1 cellular context compared by ENCODE assay signal in the genomic region with DNA sequence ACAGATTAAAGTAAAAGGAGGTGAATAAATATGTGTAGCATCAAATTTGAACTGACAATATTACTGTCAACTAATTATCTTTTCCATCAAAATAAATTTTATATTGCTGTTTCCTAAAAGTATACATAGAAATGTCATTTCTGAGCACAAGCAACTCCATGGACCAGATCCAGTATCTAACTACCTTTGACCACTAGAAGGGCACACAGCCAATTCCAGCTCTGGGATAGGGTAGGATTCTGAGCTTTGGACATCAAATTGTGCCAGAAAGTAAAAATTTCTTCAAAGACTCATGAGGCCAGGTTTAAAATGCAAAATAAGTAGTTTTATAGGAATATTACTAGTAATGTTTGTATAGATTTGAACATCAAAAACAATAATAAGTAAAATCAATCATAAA.
TF ChIP-seq lines count a peak whose summit lies in the region.

No MANE protein-coding gene starts in this region.

TF ChIP-seq in HepG2, 621 proteins besides CTCF, POLR2A, EP300 and RAD21 (continued from another document):
- TF ChIP-seq, protein P1, sequence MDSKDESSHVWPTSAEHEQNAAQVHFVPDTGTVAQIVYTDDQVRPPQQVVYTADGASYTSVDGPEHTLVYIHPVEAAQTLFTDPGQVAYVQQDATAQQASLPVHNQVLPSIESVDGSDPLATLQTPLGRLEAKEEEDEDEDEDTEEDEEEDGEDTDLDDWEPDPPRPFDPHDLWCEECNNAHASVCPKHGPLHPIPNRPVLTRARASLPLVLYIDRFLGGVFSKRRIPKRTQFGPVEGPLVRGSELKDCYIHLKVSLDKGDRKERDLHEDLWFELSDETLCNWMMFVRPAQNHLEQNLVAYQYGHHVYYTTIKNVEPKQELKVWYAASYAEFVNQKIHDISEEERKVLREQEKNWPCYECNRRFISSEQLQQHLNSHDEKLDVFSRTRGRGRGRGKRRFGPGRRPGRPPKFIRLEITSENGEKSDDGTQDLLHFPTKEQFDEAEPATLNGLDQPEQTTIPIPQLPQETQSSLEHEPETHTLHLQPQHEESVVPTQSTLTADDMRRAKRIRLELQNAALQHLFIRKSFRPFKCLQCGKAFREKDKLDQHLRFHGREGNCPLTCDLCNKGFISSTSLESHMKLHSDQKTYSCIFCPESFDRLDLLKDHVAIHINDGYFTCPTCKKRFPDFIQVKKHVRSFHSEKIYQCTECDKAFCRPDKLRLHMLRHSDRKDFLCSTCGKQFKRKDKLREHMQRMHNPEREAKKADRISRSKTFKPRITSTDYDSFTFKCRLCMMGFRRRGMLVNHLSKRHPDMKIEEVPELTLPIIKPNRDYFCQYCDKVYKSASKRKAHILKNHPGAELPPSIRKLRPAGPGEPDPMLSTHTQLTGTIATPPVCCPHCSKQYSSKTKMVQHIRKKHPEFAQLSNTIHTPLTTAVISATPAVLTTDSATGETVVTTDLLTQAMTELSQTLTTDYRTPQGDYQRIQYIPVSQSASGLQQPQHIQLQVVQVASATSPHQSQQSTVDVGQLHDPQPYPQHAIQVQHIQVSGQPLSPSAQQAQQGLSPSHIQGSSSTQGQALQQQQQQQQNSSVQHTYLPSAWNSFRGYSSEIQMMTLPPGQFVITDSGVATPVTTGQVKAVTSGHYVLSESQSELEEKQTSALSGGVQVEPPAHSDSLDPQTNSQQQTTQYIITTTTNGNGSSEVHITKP (CRISPR knock-in tag; IDR thresholded peaks at IDR 0.05; ENCODE audit: low read depth) = no peak
- TF ChIP-seq SP1 (IDR thresholded peaks at IDR 0.05) (no peak), SP1 (CRISPR knock-in tag; IDR thresholded peaks at IDR 0.05) (no peak), RBAK (CRISPR knock-in tag; IDR thresholded peaks at IDR 0.05) (no peak)
- TF ChIP-seq, protein P2, sequence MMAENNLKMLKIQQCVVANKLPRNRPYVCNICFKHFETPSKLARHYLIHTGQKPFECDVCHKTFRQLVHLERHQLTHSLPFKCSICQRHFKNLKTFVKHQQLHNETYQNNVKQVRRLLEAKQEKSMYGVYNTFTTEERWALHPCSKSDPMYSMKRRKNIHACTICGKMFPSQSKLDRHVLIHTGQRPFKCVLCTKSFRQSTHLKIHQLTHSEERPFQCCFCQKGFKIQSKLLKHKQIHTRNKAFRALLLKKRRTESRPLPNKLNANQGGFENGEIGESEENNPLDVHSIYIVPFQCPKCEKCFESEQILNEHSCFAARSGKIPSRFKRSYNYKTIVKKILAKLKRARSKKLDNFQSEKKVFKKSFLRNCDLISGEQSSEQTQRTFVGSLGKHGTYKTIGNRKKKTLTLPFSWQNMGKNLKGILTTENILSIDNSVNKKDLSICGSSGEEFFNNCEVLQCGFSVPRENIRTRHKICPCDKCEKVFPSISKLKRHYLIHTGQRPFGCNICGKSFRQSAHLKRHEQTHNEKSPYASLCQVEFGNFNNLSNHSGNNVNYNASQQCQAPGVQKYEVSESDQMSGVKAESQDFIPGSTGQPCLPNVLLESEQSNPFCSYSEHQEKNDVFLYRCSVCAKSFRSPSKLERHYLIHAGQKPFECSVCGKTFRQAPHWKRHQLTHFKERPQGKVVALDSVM (CRISPR knock-in tag; IDR thresholded peaks at IDR 0.05) = no peak
